In genomic region chr5:177311361-177311722, GRCh38 we compare ENCODE assay signal across 8 cellular contexts. TPM values are rescaled to one million over a fixed set of nuclear protein-coding genes. Genes with fewer than 3 reads are reported as not detected.
DNase-seq lines count a peak whose midpoint lies in the region; ATAC-seq and TF ChIP-seq lines count a peak whose summit lies in the region.

No MANE protein-coding gene starts in this region.

- H3K4me1 Mint-ChIP-seq in brain, result peaks cover 34% of the 10 kb centered on the region
- H3K4me1 Mint-ChIP-seq in memory B cell, result peaks cover 25% of the 10 kb centered on the region

- H3K27me3 Mint-ChIP-seq in brain, result no peaks in the 10 kb centered on the region
- H3K27me3 Mint-ChIP-seq in memory B cell, result no peaks in the 10 kb centered on the region

- H3K4me3 Mint-ChIP-seq in brain (peak overlapping the region; percentile 77 to 90 (median 84)), memory B cell (peak overlapping the region; percentile 87)

- DNase-seq in GM12864 (ENCODE audit: low read depth) (no peak), memory B cell (ENCODE audit: low spot score in 2 of 2) (no peak), germinal center (ENCODE audit: low spot score) (no peak), LoVo (ENCODE audit: low spot score) (no peak)
- DNase-seq in activated CD4-positive, alpha-beta T cell treated with anti-CD3 and anti-CD28 coated beads for 4 hours, result no peak

- H3K4me3 ChIP-seq in GM12864 (ENCODE audit: low read depth, low read length), result peak overlapping the region; percentile 77

- peak; percentile 1 for ATAC-seq in HG03469 (IDR thresholded peaks at IDR 0.05; ENCODE audit: unreplicated experiment)
- no peak for ATAC-seq in memory B cell (ENCODE audit: low read depth)
- no peak for ATAC-seq in HG03025 (IDR thresholded peaks at IDR 0.05; ENCODE audit: low FRiP score, unreplicated experiment)

- H3K9me3 Mint-ChIP-seq in brain (no peaks in the 10 kb centered on the region), memory B cell (no peaks in the 10 kb centered on the region)

- H3K27ac Mint-ChIP-seq in brain (peak overlapping the region in 1 of 5 experiments; percentile 38), memory B cell (peak overlapping the region; percentile 4)

- no peak for TF ChIP-seq CTCF in GM12864 (IDR thresholded peaks at IDR 0.05; ENCODE audit: low read depth, low read length, missing control alignments)
- no peak for TF ChIP-seq CTCF in brain (conservative IDR thresholded peaks at IDR 0.05)

- H3K36me3 Mint-ChIP-seq in brain (peaks cover 8% of the 10 kb centered on the region), memory B cell (peaks cover 3% of the 10 kb centered on the region)

RNA-seq across cellular contexts. Expression of gene MXD3, which starts 0.4 kb away (rescaled TPM):
- polyA plus RNA-seq in brain (ENCODE audit: insufficient read depth, low read depth, low replicate concordance), result 48.9 TPM

RNA-seq across cellular contexts. Expression of gene PRELID1, which starts 7.7 kb away (rescaled TPM):
- 96.8 TPM for polyA plus RNA-seq in brain (ENCODE audit: insufficient read depth, low read depth, low replicate concordance)

RNA-seq across cellular contexts. Expression of gene RAB24, which starts 7.8 kb away (rescaled TPM):
- 17.3 TPM for polyA plus RNA-seq in brain (ENCODE audit: insufficient read depth, low read depth, low replicate concordance)

RNA-seq across cellular contexts. Expression of gene LMAN2, which starts 40.1 kb away (rescaled TPM):
- 130 TPM for polyA plus RNA-seq in brain (ENCODE audit: insufficient read depth, low read depth, low replicate concordance)

RNA-seq across cellular contexts. Expression of gene RGS14, which starts 46.4 kb away (rescaled TPM):
- polyA plus RNA-seq in brain (ENCODE audit: insufficient read depth, low read depth, low replicate concordance), result 10.7 TPM
